ENCODE assay signal across 1 cellular context in the genomic region with DNA sequence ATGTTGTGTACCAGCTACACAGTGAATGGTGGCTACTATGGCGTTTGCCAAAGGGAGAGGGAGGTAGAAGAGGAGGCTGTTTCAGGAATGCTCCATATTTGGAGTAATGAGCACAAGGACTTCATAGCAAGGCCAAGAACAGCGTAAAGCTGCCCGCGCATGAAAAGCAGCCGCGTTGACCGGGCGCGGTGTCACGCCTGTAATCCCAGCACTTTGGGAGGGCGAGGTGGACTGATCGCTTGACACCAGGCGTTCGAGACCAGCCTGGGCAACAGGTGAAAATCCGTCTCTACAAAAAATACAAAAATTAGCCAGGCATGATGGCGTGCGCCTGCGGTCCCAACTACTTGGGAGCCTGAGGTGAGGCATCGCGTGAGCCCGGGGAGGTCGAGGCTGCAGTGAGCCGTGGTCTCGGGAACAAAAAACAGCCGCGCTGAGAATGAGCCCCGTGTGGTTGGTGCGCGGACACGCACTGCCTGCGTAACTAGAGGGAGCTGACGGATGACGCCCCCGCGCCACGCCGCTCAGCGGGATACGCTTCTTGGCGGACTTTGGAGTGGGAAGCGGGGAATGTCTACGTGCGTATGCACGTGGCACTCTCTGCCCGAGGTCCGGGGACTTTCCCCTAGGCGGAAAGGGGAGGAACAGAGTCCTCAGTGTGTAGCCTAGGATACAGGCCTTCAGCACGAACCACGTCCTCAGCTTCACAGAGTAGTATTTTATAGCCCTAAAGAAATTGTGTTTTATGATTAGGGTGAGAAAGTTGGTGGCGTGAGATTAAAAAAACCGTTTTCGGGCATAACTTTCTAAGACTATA.
TF ChIP-seq lines count a peak whose summit lies in the region.

Gene RMRP, minus strand, starts transcription at position 693 of the 817 bp plus-strand sequence.

TF ChIP-seq in HepG2, 621 proteins besides CTCF, POLR2A, EP300 and RAD21 (continued from another document and continues in another):
- TF ChIP-seq ZNF512B (CRISPR knock-in tag; IDR thresholded peaks at IDR 0.05; ENCODE audit: borderline replicate concordance) (0 out of 2 replicates have a peak, but pooled peaks have one; percentile 47), ZNF275 (CRISPR knock-in tag; IDR thresholded peaks at IDR 0.05; ENCODE audit: borderline replicate concordance) (peak; percentile 90), ZNF674 (CRISPR knock-in tag; IDR thresholded peaks at IDR 0.05; ENCODE audit: low read depth) (peak; percentile 94; the same call in 1 of the 2 replicates), ZNF335 (CRISPR knock-in tag; IDR thresholded peaks at IDR 0.05) (no peak; the same call in 1 of the 2 replicates), ZNF138 (CRISPR knock-in tag; IDR thresholded peaks at IDR 0.05; ENCODE audit: low read depth) (peak; percentile 92; the same call in 1 of the 2 replicates), GPN1 (CRISPR knock-in tag; IDR thresholded peaks at IDR 0.05; ENCODE audit: borderline replicate concordance) (no peak; the same call in 1 of the 2 replicates), ZNF383 (CRISPR knock-in tag; IDR thresholded peaks at IDR 0.05; ENCODE audit: borderline replicate concordance) (no peak), PHF5A (CRISPR knock-in tag; IDR thresholded peaks at IDR 0.05; ENCODE audit: low read depth, unreplicated experiment) (no peak), ATAD3A (CRISPR knock-in tag; IDR thresholded peaks at IDR 0.05) (no peak; the same call in 1 of the 2 replicates), NR2F1 (CRISPR knock-in tag; IDR thresholded peaks at IDR 0.05) (peak in 1 of 2 experiments; percentile 16; a peak in 1 of 4 replicates), MAFK (conservative IDR thresholded peaks at IDR 0.05 in 1 of 2, IDR thresholded peaks at IDR 0.05 in 1 of 2; ENCODE audit: low read length in 2 of 2) (no peak), ZHX2 (IDR thresholded peaks at IDR 0.05; ENCODE audit: low read depth) (peak; percentile 89), ZHX2 (CRISPR knock-in tag; IDR thresholded peaks at IDR 0.05; ENCODE audit: borderline replicate concordance) (0 out of 2 replicates have a peak, but pooled peaks have one; percentile 79), ZNF891 (CRISPR knock-in tag; IDR thresholded peaks at IDR 0.05) (peak; percentile 86; the same call in 1 of the 2 replicates), NR2F6 (IDR thresholded peaks at IDR 0.05) (peak; percentile 36; the same call in 1 of the 2 replicates), NR2F6 (CRISPR knock-in tag; IDR thresholded peaks at IDR 0.05) (peak; percentile 76), ZBTB7A (CRISPR knock-in tag; IDR thresholded peaks at IDR 0.05) (peak; percentile 89), SKI (IDR thresholded peaks at IDR 0.05; ENCODE audit: partially characterized antibody) (peak; percentile 44), EED (CRISPR knock-in tag; IDR thresholded peaks at IDR 0.05) (peak; percentile 96), BHLHE40 (IDR thresholded peaks at IDR 0.05; ENCODE audit: low read length) (peak; percentile 91), ZNF749 (CRISPR knock-in tag; IDR thresholded peaks at IDR 0.05; ENCODE audit: borderline replicate concordance) (peak; percentile 97), PHB2 (IDR thresholded peaks at IDR 0.05; ENCODE audit: partially characterized antibody) (no peak), ZNF788 (CRISPR knock-in tag; IDR thresholded peaks at IDR 0.05; ENCODE audit: borderline replicate concordance) (peak; percentile 99), RBM39 (IDR thresholded peaks at IDR 0.05; ENCODE audit: low read depth, low read length, poor library complexity, severe bottlenecking) (no peak), ZNF3 (CRISPR knock-in tag; IDR thresholded peaks at IDR 0.05) (0 out of 2 replicates have a peak, but pooled peaks have one; percentile 38), CBX5 (CRISPR knock-in tag; IDR thresholded peaks at IDR 0.05; ENCODE audit: borderline replicate concordance) (peak; percentile 91; the same call in 1 of the 2 replicates), ZBTB20 (CRISPR knock-in tag; IDR thresholded peaks at IDR 0.05; ENCODE audit: borderline replicate concordance, low read depth) (peak; percentile 93), ZNF530 (CRISPR knock-in tag; IDR thresholded peaks at IDR 0.05; ENCODE audit: low read depth) (no peak)
- TF ChIP-seq, protein P1, sequence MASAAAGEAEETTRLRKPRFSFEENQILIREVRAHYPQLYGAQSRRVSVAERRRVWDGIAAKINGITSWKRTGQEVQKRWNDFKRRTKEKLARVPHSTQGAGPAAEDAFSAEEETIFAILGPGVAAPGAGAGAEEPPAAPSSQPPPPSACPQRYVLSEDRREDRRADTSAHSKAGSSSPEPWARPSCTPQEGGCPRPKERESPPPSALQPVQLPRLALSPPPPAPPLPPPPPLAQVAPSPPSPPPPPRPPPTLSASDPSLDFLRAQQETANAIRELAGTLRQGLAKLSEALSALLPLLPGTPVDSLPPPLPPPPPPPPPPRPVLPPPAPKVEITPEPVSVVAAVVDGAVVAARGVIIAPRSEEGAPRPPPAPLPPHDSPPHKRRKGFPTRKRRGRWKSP (CRISPR knock-in tag; IDR thresholded peaks at IDR 0.05) = peak; percentile 96
- TF ChIP-seq, protein P2, sequence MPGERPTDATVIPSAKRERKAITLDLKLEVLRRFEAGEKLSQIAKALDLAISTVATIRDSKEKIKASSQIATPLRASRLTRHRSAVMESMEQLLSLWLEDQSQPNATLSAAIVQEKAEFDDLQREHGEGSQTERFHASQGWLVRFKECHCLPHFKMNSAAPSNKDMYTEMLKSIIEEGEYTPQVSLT (CRISPR knock-in tag; IDR thresholded peaks at IDR 0.05; ENCODE audit: borderline replicate concordance, low read depth) = no peak
- TF ChIP-seq, protein P3, sequence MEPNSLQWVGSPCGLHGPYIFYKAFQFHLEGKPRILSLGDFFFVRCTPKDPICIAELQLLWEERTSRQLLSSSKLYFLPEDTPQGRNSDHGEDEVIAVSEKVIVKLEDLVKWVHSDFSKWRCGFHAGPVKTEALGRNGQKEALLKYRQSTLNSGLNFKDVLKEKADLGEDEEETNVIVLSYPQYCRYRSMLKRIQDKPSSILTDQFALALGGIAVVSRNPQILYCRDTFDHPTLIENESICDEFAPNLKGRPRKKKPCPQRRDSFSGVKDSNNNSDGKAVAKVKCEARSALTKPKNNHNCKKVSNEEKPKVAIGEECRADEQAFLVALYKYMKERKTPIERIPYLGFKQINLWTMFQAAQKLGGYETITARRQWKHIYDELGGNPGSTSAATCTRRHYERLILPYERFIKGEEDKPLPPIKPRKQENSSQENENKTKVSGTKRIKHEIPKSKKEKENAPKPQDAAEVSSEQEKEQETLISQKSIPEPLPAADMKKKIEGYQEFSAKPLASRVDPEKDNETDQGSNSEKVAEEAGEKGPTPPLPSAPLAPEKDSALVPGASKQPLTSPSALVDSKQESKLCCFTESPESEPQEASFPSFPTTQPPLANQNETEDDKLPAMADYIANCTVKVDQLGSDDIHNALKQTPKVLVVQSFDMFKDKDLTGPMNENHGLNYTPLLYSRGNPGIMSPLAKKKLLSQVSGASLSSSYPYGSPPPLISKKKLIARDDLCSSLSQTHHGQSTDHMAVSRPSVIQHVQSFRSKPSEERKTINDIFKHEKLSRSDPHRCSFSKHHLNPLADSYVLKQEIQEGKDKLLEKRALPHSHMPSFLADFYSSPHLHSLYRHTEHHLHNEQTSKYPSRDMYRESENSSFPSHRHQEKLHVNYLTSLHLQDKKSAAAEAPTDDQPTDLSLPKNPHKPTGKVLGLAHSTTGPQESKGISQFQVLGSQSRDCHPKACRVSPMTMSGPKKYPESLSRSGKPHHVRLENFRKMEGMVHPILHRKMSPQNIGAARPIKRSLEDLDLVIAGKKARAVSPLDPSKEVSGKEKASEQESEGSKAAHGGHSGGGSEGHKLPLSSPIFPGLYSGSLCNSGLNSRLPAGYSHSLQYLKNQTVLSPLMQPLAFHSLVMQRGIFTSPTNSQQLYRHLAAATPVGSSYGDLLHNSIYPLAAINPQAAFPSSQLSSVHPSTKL (CRISPR knock-in tag; IDR thresholded peaks at IDR 0.05) = peak; percentile 90
- TF ChIP-seq, protein P4, sequence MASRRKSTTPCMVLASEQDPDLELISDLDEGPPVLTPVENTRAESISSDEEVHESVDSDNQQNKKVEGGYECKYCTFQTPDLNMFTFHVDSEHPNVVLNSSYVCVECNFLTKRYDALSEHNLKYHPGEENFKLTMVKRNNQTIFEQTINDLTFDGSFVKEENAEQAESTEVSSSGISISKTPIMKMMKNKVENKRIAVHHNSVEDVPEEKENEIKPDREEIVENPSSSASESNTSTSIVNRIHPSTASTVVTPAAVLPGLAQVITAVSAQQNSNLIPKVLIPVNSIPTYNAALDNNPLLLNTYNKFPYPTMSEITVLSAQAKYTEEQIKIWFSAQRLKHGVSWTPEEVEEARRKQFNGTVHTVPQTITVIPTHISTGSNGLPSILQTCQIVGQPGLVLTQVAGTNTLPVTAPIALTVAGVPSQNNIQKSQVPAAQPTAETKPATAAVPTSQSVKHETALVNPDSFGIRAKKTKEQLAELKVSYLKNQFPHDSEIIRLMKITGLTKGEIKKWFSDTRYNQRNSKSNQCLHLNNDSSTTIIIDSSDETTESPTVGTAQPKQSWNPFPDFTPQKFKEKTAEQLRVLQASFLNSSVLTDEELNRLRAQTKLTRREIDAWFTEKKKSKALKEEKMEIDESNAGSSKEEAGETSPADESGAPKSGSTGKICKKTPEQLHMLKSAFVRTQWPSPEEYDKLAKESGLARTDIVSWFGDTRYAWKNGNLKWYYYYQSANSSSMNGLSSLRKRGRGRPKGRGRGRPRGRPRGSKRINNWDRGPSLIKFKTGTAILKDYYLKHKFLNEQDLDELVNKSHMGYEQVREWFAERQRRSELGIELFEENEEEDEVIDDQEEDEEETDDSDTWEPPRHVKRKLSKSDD (CRISPR knock-in tag; IDR thresholded peaks at IDR 0.05; ENCODE audit: low read depth) = peak; percentile 97
- TF ChIP-seq, protein P5, sequence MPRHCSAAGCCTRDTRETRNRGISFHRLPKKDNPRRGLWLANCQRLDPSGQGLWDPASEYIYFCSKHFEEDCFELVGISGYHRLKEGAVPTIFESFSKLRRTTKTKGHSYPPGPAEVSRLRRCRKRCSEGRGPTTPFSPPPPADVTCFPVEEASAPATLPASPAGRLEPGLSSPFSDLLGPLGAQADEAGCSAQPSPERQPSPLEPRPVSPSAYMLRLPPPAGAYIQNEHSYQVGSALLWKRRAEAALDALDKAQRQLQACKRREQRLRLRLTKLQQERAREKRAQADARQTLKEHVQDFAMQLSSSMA (CRISPR knock-in tag; IDR thresholded peaks at IDR 0.05) = peak; percentile 87; the same call in 1 of the 2 replicates
